Comparison of ENCODE assay signal across 8 cellular contexts in genomic region chr2:201451330-201452057, GRCh38. TPM values are rescaled to one million over a fixed set of nuclear protein-coding genes. Genes with fewer than 3 reads are reported as not detected.
DNase-seq lines count a peak whose midpoint lies in the region; TF ChIP-seq lines count a peak whose summit lies in the region.

A gene with protein sequence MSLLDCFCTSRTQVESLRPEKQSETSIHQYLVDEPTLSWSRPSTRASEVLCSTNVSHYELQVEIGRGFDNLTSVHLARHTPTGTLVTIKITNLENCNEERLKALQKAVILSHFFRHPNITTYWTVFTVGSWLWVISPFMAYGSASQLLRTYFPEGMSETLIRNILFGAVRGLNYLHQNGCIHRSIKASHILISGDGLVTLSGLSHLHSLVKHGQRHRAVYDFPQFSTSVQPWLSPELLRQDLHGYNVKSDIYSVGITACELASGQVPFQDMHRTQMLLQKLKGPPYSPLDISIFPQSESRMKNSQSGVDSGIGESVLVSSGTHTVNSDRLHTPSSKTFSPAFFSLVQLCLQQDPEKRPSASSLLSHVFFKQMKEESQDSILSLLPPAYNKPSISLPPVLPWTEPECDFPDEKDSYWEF (plus strand): TSS chr2:201451740. CDS start chr2:201454841, 3,101 bp downstream.
A gene with protein sequence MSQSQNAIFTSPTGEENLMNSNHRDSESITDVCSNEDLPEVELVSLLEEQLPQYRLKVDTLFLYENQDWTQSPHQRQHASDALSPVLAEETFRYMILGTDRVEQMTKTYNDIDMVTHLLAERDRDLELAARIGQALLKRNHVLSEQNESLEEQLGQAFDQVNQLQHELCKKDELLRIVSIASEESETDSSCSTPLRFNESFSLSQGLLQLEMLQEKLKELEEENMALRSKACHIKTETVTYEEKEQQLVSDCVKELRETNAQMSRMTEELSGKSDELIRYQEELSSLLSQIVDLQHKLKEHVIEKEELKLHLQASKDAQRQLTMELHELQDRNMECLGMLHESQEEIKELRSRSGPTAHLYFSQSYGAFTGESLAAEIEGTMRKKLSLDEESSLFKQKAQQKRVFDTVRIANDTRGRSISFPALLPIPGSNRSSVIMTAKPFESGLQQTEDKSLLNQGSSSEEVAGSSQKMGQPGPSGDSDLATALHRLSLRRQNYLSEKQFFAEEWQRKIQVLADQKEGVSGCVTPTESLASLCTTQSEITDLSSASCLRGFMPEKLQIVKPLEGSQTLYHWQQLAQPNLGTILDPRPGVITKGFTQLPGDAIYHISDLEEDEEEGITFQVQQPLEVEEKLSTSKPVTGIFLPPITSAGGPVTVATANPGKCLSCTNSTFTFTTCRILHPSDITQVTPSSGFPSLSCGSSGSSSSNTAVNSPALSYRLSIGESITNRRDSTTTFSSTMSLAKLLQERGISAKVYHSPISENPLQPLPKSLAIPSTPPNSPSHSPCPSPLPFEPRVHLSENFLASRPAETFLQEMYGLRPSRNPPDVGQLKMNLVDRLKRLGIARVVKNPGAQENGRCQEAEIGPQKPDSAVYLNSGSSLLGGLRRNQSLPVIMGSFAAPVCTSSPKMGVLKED (minus strand): TSS chr2:201451458. CDS start chr2:201420507, 30,951 bp downstream.

- peak; percentile 19 for TF ChIP-seq CTCF in fibroblast of pulmonary artery (IDR thresholded peaks at IDR 0.05; ENCODE audit: low read length, missing control alignments)
- TF ChIP-seq CTCF in nephron (IDR thresholded peaks at IDR 0.05; ENCODE audit: unreplicated experiment in 3 of 3) = peak; percentile 33 to 45 (median 43)

- in situ Hi-C loops in G401 (cut with HindIII; ENCODE audit: low sequenced_read_pairs) = no loop called here

- peak within 1 kb of the TSS; percentile 98 for H3K4me3 ChIP-seq in H7 (ENCODE audit: insufficient read depth, low read depth, low read length)
- peak within 1 kb of the TSS; percentile 92 for H3K4me3 ChIP-seq in fibroblast of pulmonary artery (replicated peaks; ENCODE audit: low read depth, low read length)

- peak within 1 kb of the TSS; percentile 89 to 98 (median 93) for H3K27ac Mint-ChIP-seq in nephron
- H3K27ac Mint-ChIP-seq in stimulated activated naive CD8-positive, alpha-beta T cell treated with anti-CD3 and anti-CD28 coated beads, Interleukin-15, Interleukin-2, amounts not matched to agents 100 ng/mL and 50 ng/mL, for 24 hours = peak within 1 kb of the TSS; percentile 89

- no peaks in the 10 kb centered on the region for H3K36me3 ChIP-seq in H7 (replicated peaks; ENCODE audit: control insufficient read depth, insufficient read depth, low read length)

- peaks cover 6% of the 10 kb centered on the region for H3K36me3 Mint-ChIP-seq in nephron (ENCODE audit: low read depth)
- peaks cover 15% of the 10 kb centered on the region for H3K36me3 Mint-ChIP-seq in stimulated activated naive CD8-positive, alpha-beta T cell treated with anti-CD3 and anti-CD28 coated beads, Interleukin-15, Interleukin-2, amounts not matched to agents 100 ng/mL and 50 ng/mL, for 24 hours (ENCODE audit: low read depth)

- no peaks in the 10 kb centered on the region for H3K9me3 Mint-ChIP-seq in nephron
- no peaks in the 10 kb centered on the region for H3K9me3 Mint-ChIP-seq in stimulated activated naive CD8-positive, alpha-beta T cell treated with anti-CD3 and anti-CD28 coated beads, Interleukin-15, Interleukin-2, amounts not matched to agents 100 ng/mL and 50 ng/mL, for 24 hours

- no peaks in the 10 kb centered on the region for H3K27me3 ChIP-seq in H7 (ENCODE audit: control insufficient read depth, insufficient read depth, low read length)

- H3K4me1 Mint-ChIP-seq in nephron = peaks cover 43% of the 10 kb centered on the region
- H3K4me1 Mint-ChIP-seq in stimulated activated naive CD8-positive, alpha-beta T cell treated with anti-CD3 and anti-CD28 coated beads, Interleukin-15, Interleukin-2, amounts not matched to agents 100 ng/mL and 50 ng/mL, for 24 hours (ENCODE audit: low read depth) = peaks cover 46% of the 10 kb centered on the region

- H3K27me3 Mint-ChIP-seq in nephron (ENCODE audit: low read depth) = no peaks in the 10 kb centered on the region
- H3K27me3 Mint-ChIP-seq in stimulated activated naive CD8-positive, alpha-beta T cell treated with anti-CD3 and anti-CD28 coated beads, Interleukin-15, Interleukin-2, amounts not matched to agents 100 ng/mL and 50 ng/mL, for 24 hours = no peaks in the 10 kb centered on the region

- DNase-seq in G401 (ENCODE audit: low spot score) (peak; percentile 96), H7 (peak; percentile 95), M059J (ENCODE audit: low read depth) (peak; percentile 92), SHP77 (lab: John Stamatoyannopoulos, UW) (peak; percentile 82 to 93), fibroblast of pulmonary artery (ENCODE audit: low read depth) (peak; percentile 94)
- DNase-seq in activated effector memory CD4-positive, alpha-beta T cell treated with Interleukin-2 at 50 U/mL for 16 hours = peak; percentile 93

- H3K4me3 Mint-ChIP-seq in nephron = peak within 1 kb of the TSS; percentile 98 to 99 (median 98)
- H3K4me3 Mint-ChIP-seq in stimulated activated naive CD8-positive, alpha-beta T cell treated with anti-CD3 and anti-CD28 coated beads, Interleukin-15, Interleukin-2, amounts not matched to agents 100 ng/mL and 50 ng/mL, for 24 hours = peak within 1 kb of the TSS; percentile 94

RNA-seq across cellular contexts. Expression of the first gene that starts in this region (rescaled TPM):
- total RNA-seq in G401 (2014; rRNA removed; shearing (Covaris generic)) = 276 and 285 TPM in 2 replicates
- total RNA-seq in H7 (2014; rRNA removed; shearing (Covaris generic)) = 45.9 and 49.1 TPM in 2 replicates
- total RNA-seq in M059J (2014; rRNA removed; shearing (Covaris generic)) = 41.1 and 51.6 TPM in 2 replicates

RNA-seq across cellular contexts. Expression of the second gene that starts in this region (rescaled TPM):
- 12.5 and 16.7 TPM in 2 replicates for total RNA-seq in G401 (2014; rRNA removed; shearing (Covaris generic))
- total RNA-seq in H7 (2014; rRNA removed; shearing (Covaris generic)) = 9.0 and 11.4 TPM in 2 replicates
- 18.6 and 22.9 TPM in 2 replicates for total RNA-seq in M059J (2014; rRNA removed; shearing (Covaris generic))

Comparison
In these comparisons a context has a peak if more than half of its experiments do, and no peak if none do; other contexts are left out.
1. Peak in every context shown above with its lines: DNase-seq and H3K4me3 ChIP-seq.